ENCODE assay signal across 8 cellular contexts in the genomic region with DNA sequence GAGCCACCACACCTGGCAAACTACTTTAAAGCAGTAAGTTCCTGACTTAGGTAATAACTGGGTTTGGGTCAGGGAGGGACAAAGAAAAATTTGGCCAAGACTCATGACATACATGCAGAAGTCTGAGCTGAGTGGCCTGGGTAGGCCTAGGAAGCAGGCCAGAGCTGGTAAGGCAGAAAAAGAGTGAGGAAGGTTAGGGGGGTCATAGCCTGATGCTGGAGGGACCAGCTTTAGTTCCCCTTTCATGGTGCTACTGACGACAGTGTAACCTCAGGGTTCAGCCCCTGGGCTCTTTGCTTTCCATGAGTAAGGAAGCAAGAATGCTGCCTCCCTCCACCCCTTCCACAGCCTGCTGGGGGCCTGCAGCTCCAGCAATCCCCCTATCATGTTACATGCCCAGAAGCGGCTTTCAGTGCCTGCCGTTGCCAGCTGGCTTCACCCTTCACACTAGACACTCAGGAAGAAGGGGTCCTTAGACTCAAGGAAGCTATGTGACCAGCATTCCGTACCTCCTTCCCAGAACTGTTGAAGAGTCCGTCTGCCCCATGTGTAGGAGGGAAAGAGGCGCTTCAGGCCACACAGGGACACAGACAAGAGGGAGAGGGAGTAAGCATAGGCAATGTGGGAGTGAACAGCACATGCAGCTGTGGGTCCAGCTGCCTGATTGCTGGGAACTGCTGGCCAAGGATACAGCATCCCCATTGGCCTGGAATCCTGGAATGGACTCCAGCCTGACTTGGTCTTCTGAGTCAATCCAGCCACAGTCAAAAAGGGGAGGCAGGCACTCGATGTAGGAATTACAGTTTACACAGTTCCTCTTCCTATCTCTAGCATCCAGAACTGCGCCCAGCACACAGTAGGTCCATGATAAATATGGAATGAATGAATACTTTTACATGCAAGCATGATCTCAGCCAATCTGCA. TPM values are rescaled to one million over a fixed set of nuclear protein-coding genes. Genes with fewer than 3 reads are reported as not detected.
A peak's percentile ranks its signal among the peaks of the same experiment; 100 is the strongest.
DNase-seq lines count a peak whose midpoint lies in the region; ATAC-seq and TF ChIP-seq lines count a peak whose summit lies in the region.

No MANE protein-coding gene starts in this region.

- no peak overlapping the region for H3K27ac Mint-ChIP-seq in stimulated activated naive B cell treated with anti-CD40 and anti-IgM and Interleukin-4, amounts not matched to agents 10 μg/mL and 1 μg/mL and 100 μg/mL, for 72 hours

- peaks cover 37 to 58% of the 10 kb centered on the region in 2 donors for H3K4me1 Mint-ChIP-seq in stimulated activated naive B cell treated with anti-CD40 and anti-IgM and Interleukin-4, amounts not matched to agents 10 μg/mL and 1 μg/mL and 100 μg/mL, for 72 hours

- POLR2A ChIA-PET in AG04449 (lab: Yijun Ruan, JAX) = interaction anchor here (0.6 to 3.3 kb wide), 7 partner anchors 12 to 93 kb away, joined by 3 to 58 read pairs (median 6); no protein-coding TSS in a partner anchor

- peak overlapping the region; percentile 35 for H3K4me3 ChIP-seq in AG04449 (ENCODE audit: low read depth, low read length)

- no peak for TF ChIP-seq CTCF in AG04449 (IDR thresholded peaks at IDR 0.05; ENCODE audit: insufficient read depth, low read length, missing control alignments)

- no peaks in the 10 kb centered on the region for H3K36me3 Mint-ChIP-seq in stimulated activated naive B cell treated with anti-CD40 and anti-IgM and Interleukin-4, amounts not matched to agents 10 μg/mL and 1 μg/mL and 100 μg/mL, for 72 hours

- H3K4me3 Mint-ChIP-seq in stimulated activated naive B cell treated with anti-CD40 and anti-IgM and Interleukin-4, amounts not matched to agents 10 μg/mL and 1 μg/mL and 100 μg/mL, for 72 hours = peak overlapping the region in 1 of 2 donors; percentile 20

- H3K27me3 Mint-ChIP-seq in stimulated activated naive B cell treated with anti-CD40 and anti-IgM and Interleukin-4, amounts not matched to agents 10 μg/mL and 1 μg/mL and 100 μg/mL, for 72 hours = peaks cover 10 to 12% of the 10 kb centered on the region in 2 donors

- CTCF ChIA-PET in AG04449 (lab: Yijun Ruan, JAX) = interaction anchor here (0.6 to 2.8 kb wide), 10 partner anchors 12 to 198 kb away, joined by 3 to 15 read pairs (median 4); no protein-coding TSS in a partner anchor

- no peaks in the 10 kb centered on the region for H3K9me3 Mint-ChIP-seq in stimulated activated naive B cell treated with anti-CD40 and anti-IgM and Interleukin-4, amounts not matched to agents 10 μg/mL and 1 μg/mL and 100 μg/mL, for 72 hours

- 35 to 72% (median 36%) methylated on average over 8 of the region's 8 CpGs for WGBS in adipose tissue, 3 donors

- ATAC-seq in stimulated activated naive B cell treated with anti-CD40 and anti-IgM and Interleukin-4, amounts not matched to agents 10 μg/mL and 1 μg/mL and 100 μg/mL, for 72 hours (replicated peaks) = peak; percentile 40 to 44
- no peak for ATAC-seq in HG03469 (IDR thresholded peaks at IDR 0.05; ENCODE audit: unreplicated experiment)
- ATAC-seq in HG03108 (IDR thresholded peaks at IDR 0.05; ENCODE audit: unreplicated experiment) = no peak

- H3K27ac ChIP-seq in adipose tissue (ENCODE audit: low read depth, low read length) = peak overlapping the region; percentile 51

- peak; percentile 96 for DNase-seq in AG04449 (ENCODE audit: low read depth, low spot score)
- peak; percentile 19 for DNase-seq in KG1 (lab: John Stamatoyannopoulos, UW)
- DNase-seq in iPS DF 19.7 (ENCODE audit: low read depth, low spot score) = peak; percentile 75
- DNase-seq in stimulated activated naive B cell treated with anti-CD40 and anti-IgM and Interleukin-4, amounts not matched to agents 10 μg/mL and 1 μg/mL and 100 μg/mL, for 72 hours = peak; percentile 41
- no peak for DNase-seq in NCI-H187 treated with DMSO at 0.1 percent for 48 hours (lab: John Stamatoyannopoulos, UW)

RNA-seq across cellular contexts. Expression of a gene that starts 4.1 kb away (rescaled TPM):
- polyA plus RNA-seq in adipose tissue = 100 to 1,000 TPM in 1 of 3 donors, 10 to 100 TPM in 1, 1 to 10 TPM in 1; 3.6 to 175 (median 29.8) TPM

RNA-seq across cellular contexts. Expression of a gene that starts 32.4 kb away (rescaled TPM):
- 10 to 100 TPM in 2 of 3 donors, 1 to 10 TPM in 1; 6.2 to 13.5 (median 12.8) TPM for polyA plus RNA-seq in adipose tissue

Comparison
In these comparisons a context has a peak if more than half of its experiments do, and no peak if none do; other contexts are left out.
1. ATAC-seq: peak in stimulated activated naive B cell treated with anti-CD40 and anti-IgM and Interleukin-4, amounts not matched to agents 10 μg/mL and 1 μg/mL and 100 μg/mL, for 72 hours (2 of 2); none in HG03469 (single experiment) and HG03108 (single experiment).